ENCODE assay signal across 1 cellular context in the genomic region with DNA sequence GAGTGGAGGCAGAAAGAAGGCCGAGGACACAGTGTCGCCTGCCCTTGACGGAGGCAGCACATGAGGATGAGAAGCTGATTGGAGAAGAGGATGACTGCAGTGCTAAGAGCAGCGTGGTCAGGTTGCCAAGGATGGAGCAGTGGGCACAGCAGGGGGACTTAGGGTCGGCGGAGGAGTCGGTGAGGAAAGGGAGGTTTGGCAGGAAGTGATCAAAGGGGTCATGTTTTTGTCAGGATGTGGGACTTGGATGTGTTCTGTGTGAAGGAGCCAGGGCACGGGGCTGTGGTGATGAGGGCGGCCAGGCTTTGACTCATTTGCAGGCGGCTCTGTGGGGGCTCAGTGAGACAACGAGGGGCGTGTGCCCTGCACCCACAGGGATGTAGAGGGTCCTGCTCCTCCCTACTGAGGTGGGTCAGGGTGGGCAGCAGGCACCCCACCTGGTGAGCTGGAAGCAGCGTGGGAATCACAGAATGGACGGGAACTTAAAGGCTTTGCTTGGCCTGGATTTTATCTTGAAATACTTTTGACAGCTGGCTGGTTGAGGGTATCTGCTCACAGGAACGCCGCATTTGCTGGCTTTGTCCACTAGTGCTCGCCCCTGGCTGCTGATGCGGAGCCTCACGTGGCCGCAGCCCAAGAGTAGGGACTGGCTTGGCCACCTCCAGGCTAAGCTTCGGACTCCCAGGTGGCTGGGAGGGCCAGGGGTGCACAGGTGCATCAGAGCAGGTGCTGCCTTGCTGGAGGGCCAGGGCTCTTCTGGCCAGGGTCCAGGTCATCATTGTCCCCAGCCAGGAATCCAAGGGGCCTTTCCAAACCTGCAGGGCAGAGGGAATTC.
TF ChIP-seq lines count a peak whose summit lies in the region.

No MANE protein-coding gene starts in this region.

TF ChIP-seq in HepG2, 621 proteins besides CTCF, POLR2A, EP300 and RAD21:
- TF ChIP-seq POLR2G (IDR thresholded peaks at IDR 0.05; ENCODE audit: low read depth, low read length) = peak; percentile 37; the same call in 1 of the 2 replicates
- no peak for TF ChIP-seq ZNF530 (CRISPR knock-in tag; IDR thresholded peaks at IDR 0.05; ENCODE audit: low read depth)
- no peak for TF ChIP-seq ZNF768 (CRISPR knock-in tag; IDR thresholded peaks at IDR 0.05)
- TF ChIP-seq TARDBP (CRISPR knock-in tag; IDR thresholded peaks at IDR 0.05) = no peak
- TF ChIP-seq LCORL (IDR thresholded peaks at IDR 0.05) = no peak
- TF ChIP-seq LCORL (CRISPR knock-in tag; IDR thresholded peaks at IDR 0.05) = no peak
- 0 out of 2 replicates have a peak, but pooled peaks have one; percentile 26 for TF ChIP-seq RBFOX2 (IDR thresholded peaks at IDR 0.05; ENCODE audit: low read depth, low read length)
- TF ChIP-seq AGO2 (optimal IDR thresholded peaks at IDR 0.05; ENCODE audit: low read depth, low read length) = peak; percentile 74
- TF ChIP-seq, protein P1, sequence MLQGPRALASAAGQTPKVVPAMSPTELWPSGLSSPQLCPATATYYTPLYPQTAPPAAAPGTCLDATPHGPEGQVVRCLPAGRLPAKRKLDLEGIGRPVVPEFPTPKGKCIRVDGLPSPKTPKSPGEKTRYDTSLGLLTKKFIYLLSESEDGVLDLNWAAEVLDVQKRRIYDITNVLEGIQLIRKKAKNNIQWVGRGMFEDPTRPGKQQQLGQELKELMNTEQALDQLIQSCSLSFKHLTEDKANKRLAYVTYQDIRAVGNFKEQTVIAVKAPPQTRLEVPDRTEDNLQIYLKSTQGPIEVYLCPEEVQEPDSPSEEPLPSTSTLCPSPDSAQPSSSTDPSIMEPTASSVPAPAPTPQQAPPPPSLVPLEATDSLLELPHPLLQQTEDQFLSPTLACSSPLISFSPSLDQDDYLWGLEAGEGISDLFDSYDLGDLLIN (CRISPR knock-in tag; IDR thresholded peaks at IDR 0.05; ENCODE audit: borderline replicate concordance) = no peak
- TF ChIP-seq ZNF878 (CRISPR knock-in tag; IDR thresholded peaks at IDR 0.05) = no peak
- TF ChIP-seq NFRKB (IDR thresholded peaks at IDR 0.05) = no peak
- TF ChIP-seq MATR3 (CRISPR knock-in tag; IDR thresholded peaks at IDR 0.05) = no peak
- no peak for TF ChIP-seq KDM1A (CRISPR knock-in tag; IDR thresholded peaks at IDR 0.05)
- TF ChIP-seq SMAD3 (CRISPR knock-in tag; IDR thresholded peaks at IDR 0.05) = no peak
- TF ChIP-seq, protein P2, sequence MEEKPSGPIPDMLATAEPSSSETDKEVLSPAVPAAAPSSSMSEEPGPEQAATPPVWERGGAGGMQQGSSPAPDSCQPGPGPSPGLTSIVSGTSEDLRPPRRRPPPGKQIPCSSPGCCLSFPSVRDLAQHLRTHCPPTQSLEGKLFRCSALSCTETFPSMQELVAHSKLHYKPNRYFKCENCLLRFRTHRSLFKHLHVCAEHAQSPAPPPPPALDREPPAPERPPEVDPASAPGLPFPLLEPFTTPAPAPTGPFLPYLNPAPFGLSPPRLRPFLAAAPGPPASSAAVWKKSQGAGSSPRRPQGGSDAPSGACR (CRISPR knock-in tag; IDR thresholded peaks at IDR 0.05) = no peak
- no peak for TF ChIP-seq ZBTB8A (CRISPR knock-in tag; IDR thresholded peaks at IDR 0.05; ENCODE audit: borderline replicate concordance, low read depth)
- TF ChIP-seq GABPA (IDR thresholded peaks at IDR 0.05; ENCODE audit: low read depth, low read length) = no peak
- TF ChIP-seq GABPA (CRISPR knock-in tag; IDR thresholded peaks at IDR 0.05; ENCODE audit: low read depth) = no peak
- TF ChIP-seq NCOR1 (IDR thresholded peaks at IDR 0.05; ENCODE audit: borderline replicate concordance, low read length) = no peak
- TF ChIP-seq MBD4 (IDR thresholded peaks at IDR 0.05; ENCODE audit: borderline replicate concordance, low read length) = no peak
- no peak for TF ChIP-seq ZMAT3 (CRISPR knock-in tag; conservative IDR thresholded peaks at IDR 0.05)
- TF ChIP-seq REXO4 (CRISPR knock-in tag; IDR thresholded peaks at IDR 0.05; ENCODE audit: borderline replicate concordance) = no peak
- TF ChIP-seq ZFY (CRISPR knock-in tag; IDR thresholded peaks at IDR 0.05) = 0 out of 2 replicates have a peak, but pooled peaks have one; percentile 31
- TF ChIP-seq TMF1 (CRISPR knock-in tag; IDR thresholded peaks at IDR 0.05; ENCODE audit: low read depth) = no peak
